In the genomic region with DNA sequence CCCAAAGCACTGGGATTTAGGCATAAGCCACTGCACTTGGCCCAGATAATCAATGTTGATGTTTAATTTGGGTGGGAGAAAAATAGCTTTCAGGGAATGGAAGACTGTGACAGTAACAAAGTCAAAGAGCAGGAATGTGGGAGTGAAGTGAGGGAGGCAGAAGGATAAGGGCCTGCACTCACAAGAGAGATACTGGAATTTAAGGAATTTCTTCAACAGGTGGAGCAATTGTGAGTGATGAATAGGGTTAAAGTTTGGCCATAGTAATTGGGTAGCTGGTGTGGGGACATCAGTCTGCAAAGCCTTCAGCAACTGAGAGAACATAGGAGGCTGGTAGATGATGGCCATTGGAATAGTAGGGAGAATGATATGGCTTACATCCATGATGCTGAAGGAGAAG, we compare ENCODE assay signal across 17 cellular contexts. TPM values are rescaled to one million over a fixed set of nuclear protein-coding genes. Genes with fewer than 3 reads are reported as not detected.
DNase-seq lines count a peak whose midpoint lies in the region; ATAC-seq and TF ChIP-seq lines count a peak whose summit lies in the region.
"Had no signal": no experiment of that assay in that cellular context is flagged by ENCODE, and none has a peak within 500 bp of the region (broad histone marks: within the 10 kb centered on the region; RNA-seq: fewer than 3 reads in every experiment).

No MANE protein-coding gene starts in this region.

- H2AFZ ChIP-seq in neural progenitor cell (replicated peaks) (no peak overlapping the region), trophoblast cell (ENCODE audit: insufficient read depth, low read length, poor library complexity) (no peak overlapping the region)

- no peak overlapping the region for H2BK12ac ChIP-seq in trophoblast cell (ENCODE audit: low read length)

- H3K4me1 Mint-ChIP-seq in WTC11 (peaks cover 7% of the 10 kb centered on the region), neural progenitor cell (no peaks in the 10 kb centered on the region), endothelial cell (ENCODE audit: unreplicated experiment) (no peaks in the 10 kb centered on the region)
- H3K4me1 Mint-ChIP-seq: CD8-positive, alpha-beta memory T cell had no signal

- no peak overlapping the region for H2BK120ac ChIP-seq in trophoblast cell (ENCODE audit: insufficient read depth, low read length, poor library complexity)

- no peaks in the 10 kb centered on the region for H3K36me3 ChIP-seq in H7 (replicated peaks; ENCODE audit: control insufficient read depth, insufficient read depth, low read length)
- H3K36me3 ChIP-seq in neural progenitor cell = no peaks in the 10 kb centered on the region
- H3K36me3 ChIP-seq in trophoblast cell (ENCODE audit: control insufficient read depth in 1 of 2, insufficient read depth in 2 of 2, low read length in 2 of 2) = no peaks in the 10 kb centered on the region
- H3K36me3 ChIP-seq: BE2C had no signal

- no peak overlapping the region for H3K27ac ChIP-seq in neural progenitor cell
- no peak overlapping the region for H3K27ac ChIP-seq in trophoblast cell (ENCODE audit: low read depth, low read length)

- H3K23ac ChIP-seq in trophoblast cell (ENCODE audit: low read length) = no peak overlapping the region

- H3K18ac ChIP-seq in trophoblast cell (ENCODE audit: low read length) = no peak overlapping the region

- H4K12ac ChIP-seq in trophoblast cell (ENCODE audit: low read depth, low read length) = no peak overlapping the region

- H3K4me3 ChIP-seq in H7 (ENCODE audit: insufficient read depth, low read depth, low read length) = no peak overlapping the region
- no peak overlapping the region for H3K4me3 ChIP-seq in neural progenitor cell
- H3K4me3 ChIP-seq in trophoblast cell (ENCODE audit: low read depth, low read length) = no peak overlapping the region
- H3K4me3 ChIP-seq: GM12878 had no signal

- no peak overlapping the region for H2BK5ac ChIP-seq in trophoblast cell (ENCODE audit: low read depth, low read length, poor library complexity)

- no peak overlapping the region for H4K91ac ChIP-seq in trophoblast cell (ENCODE audit: low read depth, low read length)

- H3K27me3 Mint-ChIP-seq in WTC11 (ENCODE audit: low read depth) (peaks cover 25% of the 10 kb centered on the region), neural progenitor cell (ENCODE audit: insufficient read depth, low read depth) (peaks cover 2% of the 10 kb centered on the region), endothelial cell (ENCODE audit: unreplicated experiment) (peaks cover 4% of the 10 kb centered on the region)

- peaks cover 3% of the 10 kb centered on the region for H3K79me1 ChIP-seq in trophoblast cell (ENCODE audit: low read length)

- peak; percentile 94 for ATAC-seq in WTC11
- no peak for ATAC-seq in GM19351 (IDR thresholded peaks at IDR 0.05; ENCODE audit: unreplicated experiment)
- ATAC-seq: GM12878 had no signal

- H3K4me1 ChIP-seq in neural progenitor cell = peaks cover 3% of the 10 kb centered on the region
- peaks cover 10 to 11% of the 10 kb centered on the region in 2 experiments for H3K4me1 ChIP-seq in trophoblast cell (ENCODE audit: control insufficient read depth in 1 of 2, insufficient read depth in 2 of 2, low read length in 2 of 2)
- H3K4me1 ChIP-seq: BE2C had no signal

- H3K9me3 Mint-ChIP-seq in WTC11 (no peaks in the 10 kb centered on the region), neural progenitor cell (no peaks in the 10 kb centered on the region), endothelial cell (ENCODE audit: unreplicated experiment) (no peaks in the 10 kb centered on the region)
- H3K9me3 Mint-ChIP-seq: CD4-positive, CD25-positive, alpha-beta regulatory T cell; CD8-positive, alpha-beta memory T cell had no signal

- no peak overlapping the region for H4K8ac ChIP-seq in trophoblast cell (ENCODE audit: low read depth, low read length)

- no peak overlapping the region for H2AK5ac ChIP-seq in trophoblast cell (ENCODE audit: low read length)

- no peak overlapping the region; the same call in 1 of the 2 replicates for H3K27ac Mint-ChIP-seq in WTC11
- no peak overlapping the region for H3K27ac Mint-ChIP-seq in neural progenitor cell
- H3K27ac Mint-ChIP-seq in endothelial cell (ENCODE audit: unreplicated experiment) = no peak overlapping the region

- POLR2A ChIA-PET in WTC11 (lab: Charles Lee) = interaction anchor here (0.8 kb wide), 1 partner anchor 12 kb away, joined by 3 read pairs; no protein-coding TSS in a partner anchor

- no peak overlapping the region for H3K4me3 Mint-ChIP-seq in WTC11
- no peak overlapping the region for H3K4me3 Mint-ChIP-seq in neural progenitor cell
- no peak overlapping the region for H3K4me3 Mint-ChIP-seq in endothelial cell (ENCODE audit: unreplicated experiment)
- H3K4me3 Mint-ChIP-seq: CD4-positive, CD25-positive, alpha-beta regulatory T cell; CD8-positive, alpha-beta memory T cell had no signal

- no peaks in the 10 kb centered on the region for H4K20me1 ChIP-seq in neural progenitor cell (ENCODE audit: low read depth)

- no peaks in the 10 kb centered on the region for H3K79me2 ChIP-seq in neural progenitor cell (ENCODE audit: low read depth)
- no peaks in the 10 kb centered on the region for H3K79me2 ChIP-seq in trophoblast cell (ENCODE audit: control insufficient read depth, insufficient read depth, low read length, poor library complexity)

- H3K27me3 ChIP-seq in H7 (ENCODE audit: control insufficient read depth, insufficient read depth, low read length) (no peaks in the 10 kb centered on the region; the same call in 1 of the 2 replicates), neural progenitor cell (peaks cover 7% of the 10 kb centered on the region), trophoblast cell (ENCODE audit: insufficient read depth, low read length) (no peaks in the 10 kb centered on the region)
- H3K27me3 ChIP-seq: BE2C had no signal

- no peak overlapping the region for H3K9ac ChIP-seq in neural progenitor cell
- H3K9ac ChIP-seq in trophoblast cell (ENCODE audit: low read length) = no peak overlapping the region

- CTCF ChIA-PET in WTC11 (lab: Charles Lee) = interaction anchor here (0.5 to 3.4 kb wide), 13 partner anchors 11 to 104 kb away, joined by 3 to 29 read pairs (median 4); partner anchors contain the start of gene SMPD1

- H3K14ac ChIP-seq in trophoblast cell (ENCODE audit: low read length) = no peak overlapping the region

- TF ChIP-seq CTCF in WTC11 (IDR thresholded peaks at IDR 0.05) (no peak), neural progenitor cell (IDR thresholded peaks at IDR 0.05) (no peak), endothelial cell (IDR thresholded peaks at IDR 0.05; ENCODE audit: unreplicated experiment) (no peak)

- no peaks in the 10 kb centered on the region for H3F3A ChIP-seq in neural progenitor cell (ENCODE audit: low read depth)

- no peak overlapping the region for H3K4me2 ChIP-seq in neural progenitor cell
- no peak overlapping the region for H3K4me2 ChIP-seq in trophoblast cell (ENCODE audit: low read length)

- no peaks in the 10 kb centered on the region for H3K9me3 ChIP-seq in neural progenitor cell (ENCODE audit: low read depth)
- H3K9me3 ChIP-seq in trophoblast cell (ENCODE audit: insufficient read depth, low read depth, low read length) = no peaks in the 10 kb centered on the region
- H3K9me3 ChIP-seq: BE2C had no signal

- DNase-seq in H7 (peak; percentile 52), WTC11 (ENCODE audit: low spot score) (no peak), iPS DF 19.7 (ENCODE audit: low read depth, low spot score) (peak; percentile 35), neural progenitor cell (ENCODE audit: low spot score) (peak; percentile 36), trophoblast cell (no peak), DMS53 treated with DMSO at 0.1 percent for 48 hours (lab: John Stamatoyannopoulos, UW; ENCODE audit: unreplicated experiment) (no peak), endothelial cell (ENCODE audit: low spot score) (no peak)
- DNase-seq: ACHN; BE2C; C1 segment of cervical spinal cord; CD4-positive, CD25-positive, alpha-beta regulatory T cell; CD8-positive, alpha-beta memory T cell; COR-L47; DMS79; KG1 had no signal

- no peak overlapping the region for H3K4ac ChIP-seq in trophoblast cell (ENCODE audit: low read depth, low read length)

- H3K36me3 Mint-ChIP-seq in WTC11 (no peaks in the 10 kb centered on the region), neural progenitor cell (no peaks in the 10 kb centered on the region), endothelial cell (ENCODE audit: low read depth, unreplicated experiment) (no peaks in the 10 kb centered on the region)
- H3K36me3 Mint-ChIP-seq: CD4-positive, CD25-positive, alpha-beta regulatory T cell had no signal

TF ChIP-seq in WTC11, 78 proteins besides CTCF, POLR2A, EP300 and RAD21 (continues in another document):
- peak; percentile 54; the same call in 1 of the 2 replicates for TF ChIP-seq TEAD4 (CRISPR knock-in tag; IDR thresholded peaks at IDR 0.05)
- TF ChIP-seq, protein P1, sequence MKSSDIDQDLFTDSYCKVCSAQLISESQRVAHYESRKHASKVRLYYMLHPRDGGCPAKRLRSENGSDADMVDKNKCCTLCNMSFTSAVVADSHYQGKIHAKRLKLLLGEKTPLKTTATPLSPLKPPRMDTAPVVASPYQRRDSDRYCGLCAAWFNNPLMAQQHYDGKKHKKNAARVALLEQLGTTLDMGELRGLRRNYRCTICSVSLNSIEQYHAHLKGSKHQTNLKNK (CRISPR knock-in tag; IDR thresholded peaks at IDR 0.05) = no peak
- no peak for TF ChIP-seq ELF4 (CRISPR knock-in tag; IDR thresholded peaks at IDR 0.05; ENCODE audit: low read depth)

RNA-seq across cellular contexts. Expression of gene APBB1, which starts 8.6 kb away (rescaled TPM):
- total RNA-seq in H7 (2014; rRNA removed; shearing (Covaris generic)) = 42.5 and 57.2 TPM in 2 replicates
- 32.1 to 33.1 TPM (median 32.7 TPM) in 3 replicates for total RNA-seq in WTC11 (2021)
- 38.5 and 64.9 TPM in 2 replicates for total RNA-seq in neural progenitor cell (ENCODE audit: low replicate concordance)
- polyA plus RNA-seq in trophoblast cell (2013) = 15.4 and 15.6 TPM in 2 replicates
- 43.6 TPM for total RNA-seq in endothelial cell (ENCODE audit: unreplicated experiment)

RNA-seq across cellular contexts. Expression of gene HPX, which starts 13.3 kb away (rescaled TPM):
- total RNA-seq in H7 (2014; rRNA removed; shearing (Covaris generic)) = 3.2 TPM in 1 of 2 replicates, not detected in the other
- total RNA-seq in WTC11 (2021) (1.4 to 2.4 TPM (median 1.7 TPM) in 3 replicates), neural progenitor cell (ENCODE audit: low replicate concordance) (0.56 TPM in 2 replicates), endothelial cell (ENCODE audit: unreplicated experiment) (1.4 TPM)
- polyA plus RNA-seq in trophoblast cell (2013) = 0.93 and 0.94 TPM in 2 replicates
- polyA plus RNA-seq: CD4-positive, CD25-positive, alpha-beta regulatory T cell; CD8-positive, alpha-beta memory T cell had no signal

RNA-seq across cellular contexts. Expression of gene SMPD1, which starts 37.2 kb away (rescaled TPM):
- total RNA-seq in H7 (2014; rRNA removed; shearing (Covaris generic)) = 6.2 and 13.3 TPM in 2 replicates
- total RNA-seq in WTC11 (2021) = 4.4 to 6.6 TPM (median 5.6 TPM) in 3 replicates
- 9.4 and 11.3 TPM in 2 replicates for total RNA-seq in neural progenitor cell (ENCODE audit: low replicate concordance)
- 18.0 and 18.1 TPM in 2 replicates for polyA plus RNA-seq in trophoblast cell (2013)
- 24.8 TPM for total RNA-seq in endothelial cell (ENCODE audit: unreplicated experiment)

RNA-seq across cellular contexts. Expression of gene TRIM3, which starts 46.2 kb away (rescaled TPM):
- 18.3 and 24.9 TPM in 2 replicates for total RNA-seq in H7 (2014; rRNA removed; shearing (Covaris generic))
- total RNA-seq in WTC11 (2021) = 16.6 to 21.3 TPM (median 19.0 TPM) in 3 replicates
- total RNA-seq in neural progenitor cell (ENCODE audit: low replicate concordance) = 16.1 and 19.9 TPM in 2 replicates
- 8.2 and 8.9 TPM in 2 replicates for polyA plus RNA-seq in trophoblast cell (2013)
- 26.0 TPM for total RNA-seq in endothelial cell (ENCODE audit: unreplicated experiment)

RNA-seq across cellular contexts. Expression of gene ARFIP2, which starts 53.6 kb away (rescaled TPM):
- 56.0 and 57.1 TPM in 2 replicates for total RNA-seq in H7 (2014; rRNA removed; shearing (Covaris generic))
- total RNA-seq in WTC11 (2021) (46.0 to 53.1 TPM (median 46.1 TPM) in 3 replicates), neural progenitor cell (ENCODE audit: low replicate concordance) (40.2 and 50.5 TPM in 2 replicates), endothelial cell (ENCODE audit: unreplicated experiment) (46.7 TPM)
- 51.2 and 54.9 TPM in 2 replicates for polyA plus RNA-seq in trophoblast cell (2013)

Comparison
In these comparisons a context has a peak if more than half of its experiments do, and no peak if none do; other contexts are left out.
1. DNase-seq: peak in H7 (single experiment), iPS DF 19.7 (single experiment) and neural progenitor cell (single experiment); none in WTC11 (single experiment), trophoblast cell (0 of 2), DMS53 treated with DMSO at 0.1 percent for 48 hours (single experiment) and endothelial cell (single experiment).